ENCODE assay signal across 17 cellular contexts in the genomic region with DNA sequence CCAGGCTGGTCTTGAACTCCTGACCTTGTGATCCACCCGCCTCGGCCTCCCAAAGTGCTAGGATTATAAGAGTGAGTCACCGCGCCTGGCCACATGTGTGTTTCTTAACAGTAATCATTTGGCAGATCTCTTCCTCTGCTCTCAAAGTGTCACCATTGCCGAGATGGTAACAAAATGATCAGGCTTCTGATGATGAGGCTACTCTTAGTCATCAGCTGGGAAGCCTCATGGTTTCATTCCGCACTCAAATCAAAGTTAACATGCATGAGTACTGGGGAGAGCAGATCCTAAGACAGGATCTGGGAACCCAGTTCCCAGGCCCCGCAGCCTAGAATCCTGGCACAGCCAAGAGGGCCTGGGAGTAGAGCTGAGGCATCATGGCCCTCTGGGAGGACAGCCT. TPM values are rescaled to one million over a fixed set of nuclear protein-coding genes. Genes with fewer than 3 reads are reported as not detected.
DNase-seq lines count a peak whose midpoint lies in the region; ATAC-seq and TF ChIP-seq lines count a peak whose summit lies in the region.
"Had no signal": no experiment of that assay in that cellular context is flagged by ENCODE, and none has a peak within 500 bp of the region (broad histone marks: within the 10 kb centered on the region; RNA-seq: fewer than 3 reads in every experiment).

No MANE protein-coding gene starts in this region.

- H4K20me1 ChIP-seq in mammary epithelial cell (ENCODE audit: insufficient read depth, low read length) = no peaks in the 10 kb centered on the region

- H3K4me2 ChIP-seq in mammary epithelial cell (ENCODE audit: insufficient read depth, low read depth, low read length) = no peak overlapping the region

- H3K4me3 ChIP-seq in mammary epithelial cell (replicated peaks in 1 of 3; ENCODE audit: insufficient read depth in 1 of 3, low read depth in 2 of 3, low read length in 3 of 3) (no peak overlapping the region), mesodermal cell (ENCODE audit: extremely low read depth, insufficient read depth, low read length, poor library complexity, severe bottlenecking) (no peak overlapping the region), coronary artery (no peak overlapping the region)
- H3K4me3 ChIP-seq: left lung, skin epidermis had no signal

- DNase-seq in EH (ENCODE audit: low read depth) (peak; percentile 95), LHCN-M2 (ENCODE audit: low read depth) (peak; percentile 98), mammary epithelial cell (peak; percentile 54), coronary artery (ENCODE audit: low spot score) (no peak), cerebellar cortex (ENCODE audit: low spot score) (no peak)
- DNase-seq in NK-92 treated with Interleukin-12 subunit alpha and Interleukin-12 subunit beta, amount 100 ng/mL, for 24 hours (lab: John Stamatoyannopoulos, UW) = no peak
- DNase-seq: COR-L47, dorsolateral prefrontal cortex, left lung, NCI-H1694 treated with DMSO at 0.1 percent for 48 hours, NCI-H526 treated with DMSO at 0.1 percent for 48 hours had no signal

- WGBS in mammary epithelial cell (ENCODE audit: low coverage, missing lambda C conversion rate) = 67% methylated on average over 7 of the region's 7 CpGs
- WGBS in mesodermal cell (ENCODE audit: insufficient coverage in 2 of 2), 2 experiments = 96 to 98% methylated on average over 6 to 7 of the region's 7 CpGs

- CTCF ChIA-PET in mammary epithelial cell (lab: Charles Lee; ENCODE audit: low non-redundant PET) = no interaction called here

- dilution Hi-C loops in mammary epithelial cell (cut with HindIII; ENCODE audit: low sequenced_read_pairs) = no loop called here

- H3K9ac ChIP-seq in mammary epithelial cell (ENCODE audit: insufficient read depth, low read length) = no peak overlapping the region

- no peaks in the 10 kb centered on the region for H3K9me3 ChIP-seq in mammary epithelial cell (replicated peaks; ENCODE audit: insufficient read depth, low read length)
- no peaks in the 10 kb centered on the region for H3K9me3 ChIP-seq in mesodermal cell (ENCODE audit: control insufficient read depth, low read length)
- H3K9me3 ChIP-seq: left lung had no signal

- ATAC-seq in GM18907 (IDR thresholded peaks at IDR 0.05; ENCODE audit: unreplicated experiment) = no peak
- ATAC-seq: left lung, Right ventricle myocardium inferior had no signal

- H3K27ac ChIP-seq in mammary epithelial cell (ENCODE audit: insufficient read depth, low read depth, low read length) (no peak overlapping the region), mesodermal cell (ENCODE audit: low read depth, low read length, severe bottlenecking) (peak overlapping the region; percentile 5), coronary artery (no peak overlapping the region)
- H3K27ac ChIP-seq: left lung, skin epidermis, VCaP had no signal

- no TSS peak for BruUV-seq in mammary epithelial cell (replicated peaks; lab: Mats Ljungman, UMichigan)

- H2AFZ ChIP-seq in mammary epithelial cell (ENCODE audit: low read depth, low read length) = no peak overlapping the region

- no peaks in the 10 kb centered on the region for H3K79me2 ChIP-seq in mammary epithelial cell (ENCODE audit: insufficient read depth, low read length)

- H3K36me3 ChIP-seq in mammary epithelial cell (ENCODE audit: insufficient read depth, low read length) (peaks cover 21% of the 10 kb centered on the region), mesodermal cell (ENCODE audit: control insufficient read depth, insufficient read depth, low read length) (peaks cover 91% of the 10 kb centered on the region)

- H3K4me1 ChIP-seq in mammary epithelial cell (ENCODE audit: insufficient read depth, low read length) (peaks cover 3% of the 10 kb centered on the region), mesodermal cell (ENCODE audit: control insufficient read depth, insufficient read depth, low read length, poor library complexity, severe bottlenecking) (peaks cover 5% of the 10 kb centered on the region)
- H3K4me1 ChIP-seq: left lung had no signal

- H3K27me3 ChIP-seq in mammary epithelial cell (ENCODE audit: insufficient read depth, low read length) = no peaks in the 10 kb centered on the region
- H3K27me3 ChIP-seq: dorsolateral prefrontal cortex, left lung had no signal

- in situ Hi-C loops in mammary epithelial cell (cut with MboI; ENCODE audit: low sequenced_read_pairs in 2 of 2) = no loop called here

- intact Hi-C loops in mammary epithelial cell (cut with micrococcal nuclease) = no loop called here

- TF ChIP-seq CTCF in mammary epithelial cell (conservative IDR thresholded peaks at IDR 0.05 in 1 of 2, IDR thresholded peaks at IDR 0.05 in 1 of 2; ENCODE audit: extremely low read depth in 1 of 2, insufficient read depth in 1 of 2, low read depth in 1 of 2, low read length in 2 of 2) = no peak
- TF ChIP-seq CTCF in coronary artery (IDR thresholded peaks at IDR 0.05) = no peak

RNA-seq across cellular contexts. Expression of a gene that starts 27.4 kb away (rescaled TPM):
- total RNA-seq in LHCN-M2 (2014; rRNA removed) = not detected in 2 replicates
- not detected for polyA plus RNA-seq in LHCN-M2 (2012)
- not detected for total RNA-seq in mammary epithelial cell
- not detected for polyA plus RNA-seq in mammary epithelial cell
- not detected for polyA minus RNA-seq in mammary epithelial cell
- polyA plus RNA-seq in mesodermal cell (2013, experiment 1 of 2) = 0.52 TPM
- 0.51 TPM for polyA plus RNA-seq in mesodermal cell (2013, experiment 2 of 2)
- total RNA-seq: dorsolateral prefrontal cortex, left lung, Right ventricle myocardium inferior, temporal lobe had no signal

RNA-seq across cellular contexts. Expression of a gene that starts 60.0 kb away (rescaled TPM):
- total RNA-seq in LHCN-M2 (2014; rRNA removed) (21.0 and 23.1 TPM in 2 replicates), mammary epithelial cell (10 to 100 TPM; 22.7 to 27.0 TPM)
- polyA plus RNA-seq in LHCN-M2 (2012) = 8.3 TPM
- 17.3 TPM for polyA plus RNA-seq in mammary epithelial cell
- 27.1 TPM for polyA minus RNA-seq in mammary epithelial cell
- polyA plus RNA-seq in mesodermal cell (2013, experiment 1 of 2) = 14.7 TPM
- polyA plus RNA-seq in mesodermal cell (2013, experiment 2 of 2) = 12.7 TPM

Comparison
In these comparisons a context has a peak if more than half of its experiments do, and no peak if none do; other contexts are left out.
1. DNase-seq: peak in EH (single experiment), LHCN-M2 (single experiment) and mammary epithelial cell (single experiment); none in coronary artery (single experiment), NK-92 treated with Interleukin-12 subunit alpha and Interleukin-12 subunit beta, amount 100 ng/mL, for 24 hours (single experiment) and cerebellar cortex (single experiment).